ENCODE assay signal across 1 cellular context in the genomic region with DNA sequence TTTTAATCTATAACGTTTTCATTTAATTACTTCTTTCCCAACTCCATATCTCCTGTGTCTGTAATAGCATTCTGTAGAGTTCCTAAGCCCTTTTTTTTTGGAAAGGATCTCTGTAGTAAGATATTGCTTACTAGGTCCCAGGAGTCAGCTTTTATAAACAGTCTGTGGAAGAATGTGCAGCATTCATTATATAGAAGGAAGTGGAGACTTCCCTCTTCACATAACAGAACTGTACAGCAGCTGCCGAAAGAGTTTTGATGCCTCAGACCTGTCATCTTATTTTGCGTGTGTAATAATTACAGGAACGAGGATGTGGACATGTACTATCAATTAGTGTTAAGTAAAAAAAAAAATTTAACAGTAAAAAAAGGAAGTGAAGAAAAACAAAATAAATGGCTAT.
TF ChIP-seq lines count a peak whose summit lies in the region.

No MANE protein-coding gene starts in this region.

TF ChIP-seq in GM12878, 131 proteins besides CTCF, POLR2A, EP300 and RAD21 (continued from another document):
- TF ChIP-seq, protein P1, sequence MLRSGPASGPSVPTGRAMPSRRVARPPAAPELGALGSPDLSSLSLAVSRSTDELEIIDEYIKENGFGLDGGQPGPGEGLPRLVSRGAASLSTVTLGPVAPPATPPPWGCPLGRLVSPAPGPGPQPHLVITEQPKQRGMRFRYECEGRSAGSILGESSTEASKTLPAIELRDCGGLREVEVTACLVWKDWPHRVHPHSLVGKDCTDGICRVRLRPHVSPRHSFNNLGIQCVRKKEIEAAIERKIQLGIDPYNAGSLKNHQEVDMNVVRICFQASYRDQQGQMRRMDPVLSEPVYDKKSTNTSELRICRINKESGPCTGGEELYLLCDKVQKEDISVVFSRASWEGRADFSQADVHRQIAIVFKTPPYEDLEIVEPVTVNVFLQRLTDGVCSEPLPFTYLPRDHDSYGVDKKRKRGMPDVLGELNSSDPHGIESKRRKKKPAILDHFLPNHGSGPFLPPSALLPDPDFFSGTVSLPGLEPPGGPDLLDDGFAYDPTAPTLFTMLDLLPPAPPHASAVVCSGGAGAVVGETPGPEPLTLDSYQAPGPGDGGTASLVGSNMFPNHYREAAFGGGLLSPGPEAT (IDR thresholded peaks at IDR 0.05; ENCODE audit: low read depth): 0 out of 2 replicates have a peak, but pooled peaks have one; percentile 39
- TF ChIP-seq SP1 (IDR thresholded peaks at IDR 0.05; ENCODE audit: low read depth, low read length) (no peak), HDAC6 (IDR thresholded peaks at IDR 0.05; ENCODE audit: unreplicated experiment) (no peak), SMAD5 (IDR thresholded peaks at IDR 0.05; ENCODE audit: low read depth) (no peak), RCOR1 (conservative IDR thresholded peaks at IDR 0.05; ENCODE audit: low read depth, low read length) (no peak), RUNX3 (IDR thresholded peaks at IDR 0.05; ENCODE audit: low read length) (no peak), CHD4 (IDR thresholded peaks at IDR 0.05) (no peak), STAT1 (conservative IDR thresholded peaks at IDR 0.05) (no peak), EED (IDR thresholded peaks at IDR 0.05; ENCODE audit: low read depth) (no peak), JUND (IDR thresholded peaks at IDR 0.05; ENCODE audit: low read depth, low read length) (no peak), BHLHE40 (IDR thresholded peaks at IDR 0.05; ENCODE audit: borderline replicate concordance in 1 of 2, low read depth in 2 of 2, low read length in 1 of 2) (peak in 1 of 2 experiments; percentile 37; a peak in 1 of 4 replicates), CHD2 (IDR thresholded peaks at IDR 0.05; ENCODE audit: borderline replicate concordance, low read depth, low read length) (no peak), ZNF384 (IDR thresholded peaks at IDR 0.05; ENCODE audit: borderline replicate concordance, low read depth, low read length) (peak; percentile 76; the same call in 1 of the 2 replicates), MTA2 (IDR thresholded peaks at IDR 0.05; ENCODE audit: low read depth) (peak; percentile 92), NFYA (IDR thresholded peaks at IDR 0.05; ENCODE audit: borderline replicate concordance, low read depth, low read length) (no peak), CREM (IDR thresholded peaks at IDR 0.05; ENCODE audit: low read depth) (no peak), ZZZ3 (IDR thresholded peaks at IDR 0.05; ENCODE audit: control insufficient read depth, insufficient read length, low read depth) (no peak), CBFB (IDR thresholded peaks at IDR 0.05; ENCODE audit: low read depth) (no peak), IKZF1 (conservative IDR thresholded peaks at IDR 0.05) (peak; percentile 46), SIX5 (IDR thresholded peaks at IDR 0.05; ENCODE audit: low read depth, low read length, severe bottlenecking) (no peak), MXI1 (IDR thresholded peaks at IDR 0.05; ENCODE audit: low read depth, low read length) (no peak), ZNF274 (IDR thresholded peaks at IDR 0.05; ENCODE audit: insufficient read depth, insufficient read length) (no peak), ZNF24 (IDR thresholded peaks at IDR 0.05) (no peak), KLF5 (IDR thresholded peaks at IDR 0.05; ENCODE audit: partially characterized antibody) (no peak), TARDBP (IDR thresholded peaks at IDR 0.05; ENCODE audit: borderline replicate concordance) (no peak), SREBF2 (IDR thresholded peaks at IDR 0.05; ENCODE audit: low read length) (no peak), KDM1A (IDR thresholded peaks at IDR 0.05; ENCODE audit: borderline replicate concordance) (no peak), SMARCA5 (IDR thresholded peaks at IDR 0.05) (no peak), MYC (IDR thresholded peaks at IDR 0.05; ENCODE audit: insufficient read depth, insufficient read length, insufficient replicate concordance, low read length, severe bottlenecking) (no peak), ZNF217 (IDR thresholded peaks at IDR 0.05) (no peak), BACH1 (IDR thresholded peaks at IDR 0.05; ENCODE audit: borderline replicate concordance) (no peak), POLR2AphosphoS2 (IDR thresholded peaks at IDR 0.05; ENCODE audit: low read depth, low read length) (no peak), CHD1 (IDR thresholded peaks at IDR 0.05; ENCODE audit: low read depth, low read length) (no peak), IKZF2 (IDR thresholded peaks at IDR 0.05) (peak; percentile 61 to 70; a peak in 2 of 4 replicates), STAT3 (IDR thresholded peaks at IDR 0.05; ENCODE audit: low read depth, low read length) (no peak), HDGF (IDR thresholded peaks at IDR 0.05) (no peak), DPF2 (IDR thresholded peaks at IDR 0.05) (0 out of 2 replicates have a peak, but pooled peaks have one; percentile 17), CREB1 (IDR thresholded peaks at IDR 0.05; ENCODE audit: low read depth) (no peak), FOXK2 (IDR thresholded peaks at IDR 0.05) (no peak)
- TF ChIP-seq, protein P2, sequence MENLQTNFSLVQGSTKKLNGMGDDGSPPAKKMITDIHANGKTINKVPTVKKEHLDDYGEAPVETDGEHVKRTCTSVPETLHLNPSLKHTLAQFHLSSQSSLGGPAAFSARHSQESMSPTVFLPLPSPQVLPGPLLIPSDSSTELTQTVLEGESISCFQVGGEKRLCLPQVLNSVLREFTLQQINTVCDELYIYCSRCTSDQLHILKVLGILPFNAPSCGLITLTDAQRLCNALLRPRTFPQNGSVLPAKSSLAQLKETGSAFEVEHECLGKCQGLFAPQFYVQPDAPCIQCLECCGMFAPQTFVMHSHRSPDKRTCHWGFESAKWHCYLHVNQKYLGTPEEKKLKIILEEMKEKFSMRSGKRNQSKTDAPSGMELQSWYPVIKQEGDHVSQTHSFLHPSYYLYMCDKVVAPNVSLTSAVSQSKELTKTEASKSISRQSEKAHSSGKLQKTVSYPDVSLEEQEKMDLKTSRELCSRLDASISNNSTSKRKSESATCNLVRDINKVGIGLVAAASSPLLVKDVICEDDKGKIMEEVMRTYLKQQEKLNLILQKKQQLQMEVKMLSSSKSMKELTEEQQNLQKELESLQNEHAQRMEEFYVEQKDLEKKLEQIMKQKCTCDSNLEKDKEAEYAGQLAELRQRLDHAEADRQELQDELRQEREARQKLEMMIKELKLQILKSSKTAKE (IDR thresholded peaks at IDR 0.05; ENCODE audit: low read depth, poor library complexity, severe bottlenecking): no peak
- TF ChIP-seq, protein P3, sequence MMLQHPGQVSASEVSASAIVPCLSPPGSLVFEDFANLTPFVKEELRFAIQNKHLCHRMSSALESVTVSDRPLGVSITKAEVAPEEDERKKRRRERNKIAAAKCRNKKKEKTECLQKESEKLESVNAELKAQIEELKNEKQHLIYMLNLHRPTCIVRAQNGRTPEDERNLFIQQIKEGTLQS (IDR thresholded peaks at IDR 0.05; ENCODE audit: borderline replicate concordance, extremely low read depth, low read depth, low read length): no peak
- TF ChIP-seq, protein P4, sequence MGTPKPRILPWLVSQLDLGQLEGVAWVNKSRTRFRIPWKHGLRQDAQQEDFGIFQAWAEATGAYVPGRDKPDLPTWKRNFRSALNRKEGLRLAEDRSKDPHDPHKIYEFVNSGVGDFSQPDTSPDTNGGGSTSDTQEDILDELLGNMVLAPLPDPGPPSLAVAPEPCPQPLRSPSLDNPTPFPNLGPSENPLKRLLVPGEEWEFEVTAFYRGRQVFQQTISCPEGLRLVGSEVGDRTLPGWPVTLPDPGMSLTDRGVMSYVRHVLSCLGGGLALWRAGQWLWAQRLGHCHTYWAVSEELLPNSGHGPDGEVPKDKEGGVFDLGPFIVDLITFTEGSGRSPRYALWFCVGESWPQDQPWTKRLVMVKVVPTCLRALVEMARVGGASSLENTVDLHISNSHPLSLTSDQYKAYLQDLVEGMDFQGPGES (IDR thresholded peaks at IDR 0.05): no peak
- TF ChIP-seq, protein P5, sequence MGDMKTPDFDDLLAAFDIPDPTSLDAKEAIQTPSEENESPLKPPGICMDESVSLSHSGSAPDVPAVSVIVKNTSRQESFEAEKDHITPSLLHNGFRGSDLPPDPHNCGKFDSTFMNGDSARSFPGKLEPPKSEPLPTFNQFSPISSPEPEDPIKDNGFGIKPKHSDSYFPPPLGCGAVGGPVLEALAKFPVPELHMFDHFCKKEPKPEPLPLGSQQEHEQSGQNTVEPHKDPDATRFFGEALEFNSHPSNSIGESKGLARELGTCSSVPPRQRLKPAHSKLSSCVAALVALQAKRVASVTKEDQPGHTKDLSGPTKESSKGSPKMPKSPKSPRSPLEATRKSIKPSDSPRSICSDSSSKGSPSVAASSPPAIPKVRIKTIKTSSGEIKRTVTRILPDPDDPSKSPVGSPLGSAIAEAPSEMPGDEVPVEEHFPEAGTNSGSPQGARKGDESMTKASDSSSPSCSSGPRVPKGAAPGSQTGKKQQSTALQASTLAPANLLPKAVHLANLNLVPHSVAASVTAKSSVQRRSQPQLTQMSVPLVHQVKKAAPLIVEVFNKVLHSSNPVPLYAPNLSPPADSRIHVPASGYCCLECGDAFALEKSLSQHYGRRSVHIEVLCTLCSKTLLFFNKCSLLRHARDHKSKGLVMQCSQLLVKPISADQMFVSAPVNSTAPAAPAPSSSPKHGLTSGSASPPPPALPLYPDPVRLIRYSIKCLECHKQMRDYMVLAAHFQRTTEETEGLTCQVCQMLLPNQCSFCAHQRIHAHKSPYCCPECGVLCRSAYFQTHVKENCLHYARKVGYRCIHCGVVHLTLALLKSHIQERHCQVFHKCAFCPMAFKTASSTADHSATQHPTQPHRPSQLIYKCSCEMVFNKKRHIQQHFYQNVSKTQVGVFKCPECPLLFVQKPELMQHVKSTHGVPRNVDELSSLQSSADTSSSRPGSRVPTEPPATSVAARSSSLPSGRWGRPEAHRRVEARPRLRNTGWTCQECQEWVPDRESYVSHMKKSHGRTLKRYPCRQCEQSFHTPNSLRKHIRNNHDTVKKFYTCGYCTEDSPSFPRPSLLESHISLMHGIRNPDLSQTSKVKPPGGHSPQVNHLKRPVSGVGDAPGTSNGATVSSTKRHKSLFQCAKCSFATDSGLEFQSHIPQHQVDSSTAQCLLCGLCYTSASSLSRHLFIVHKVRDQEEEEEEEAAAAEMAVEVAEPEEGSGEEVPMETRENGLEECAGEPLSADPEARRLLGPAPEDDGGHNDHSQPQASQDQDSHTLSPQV (IDR thresholded peaks at IDR 0.05): no peak
- TF ChIP-seq, protein P6, sequence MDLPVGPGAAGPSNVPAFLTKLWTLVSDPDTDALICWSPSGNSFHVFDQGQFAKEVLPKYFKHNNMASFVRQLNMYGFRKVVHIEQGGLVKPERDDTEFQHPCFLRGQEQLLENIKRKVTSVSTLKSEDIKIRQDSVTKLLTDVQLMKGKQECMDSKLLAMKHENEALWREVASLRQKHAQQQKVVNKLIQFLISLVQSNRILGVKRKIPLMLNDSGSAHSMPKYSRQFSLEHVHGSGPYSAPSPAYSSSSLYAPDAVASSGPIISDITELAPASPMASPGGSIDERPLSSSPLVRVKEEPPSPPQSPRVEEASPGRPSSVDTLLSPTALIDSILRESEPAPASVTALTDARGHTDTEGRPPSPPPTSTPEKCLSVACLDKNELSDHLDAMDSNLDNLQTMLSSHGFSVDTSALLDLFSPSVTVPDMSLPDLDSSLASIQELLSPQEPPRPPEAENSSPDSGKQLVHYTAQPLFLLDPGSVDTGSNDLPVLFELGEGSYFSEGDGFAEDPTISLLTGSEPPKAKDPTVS (IDR thresholded peaks at IDR 0.05; ENCODE audit: low read depth, low read length): no peak
- TF ChIP-seq, protein P7, sequence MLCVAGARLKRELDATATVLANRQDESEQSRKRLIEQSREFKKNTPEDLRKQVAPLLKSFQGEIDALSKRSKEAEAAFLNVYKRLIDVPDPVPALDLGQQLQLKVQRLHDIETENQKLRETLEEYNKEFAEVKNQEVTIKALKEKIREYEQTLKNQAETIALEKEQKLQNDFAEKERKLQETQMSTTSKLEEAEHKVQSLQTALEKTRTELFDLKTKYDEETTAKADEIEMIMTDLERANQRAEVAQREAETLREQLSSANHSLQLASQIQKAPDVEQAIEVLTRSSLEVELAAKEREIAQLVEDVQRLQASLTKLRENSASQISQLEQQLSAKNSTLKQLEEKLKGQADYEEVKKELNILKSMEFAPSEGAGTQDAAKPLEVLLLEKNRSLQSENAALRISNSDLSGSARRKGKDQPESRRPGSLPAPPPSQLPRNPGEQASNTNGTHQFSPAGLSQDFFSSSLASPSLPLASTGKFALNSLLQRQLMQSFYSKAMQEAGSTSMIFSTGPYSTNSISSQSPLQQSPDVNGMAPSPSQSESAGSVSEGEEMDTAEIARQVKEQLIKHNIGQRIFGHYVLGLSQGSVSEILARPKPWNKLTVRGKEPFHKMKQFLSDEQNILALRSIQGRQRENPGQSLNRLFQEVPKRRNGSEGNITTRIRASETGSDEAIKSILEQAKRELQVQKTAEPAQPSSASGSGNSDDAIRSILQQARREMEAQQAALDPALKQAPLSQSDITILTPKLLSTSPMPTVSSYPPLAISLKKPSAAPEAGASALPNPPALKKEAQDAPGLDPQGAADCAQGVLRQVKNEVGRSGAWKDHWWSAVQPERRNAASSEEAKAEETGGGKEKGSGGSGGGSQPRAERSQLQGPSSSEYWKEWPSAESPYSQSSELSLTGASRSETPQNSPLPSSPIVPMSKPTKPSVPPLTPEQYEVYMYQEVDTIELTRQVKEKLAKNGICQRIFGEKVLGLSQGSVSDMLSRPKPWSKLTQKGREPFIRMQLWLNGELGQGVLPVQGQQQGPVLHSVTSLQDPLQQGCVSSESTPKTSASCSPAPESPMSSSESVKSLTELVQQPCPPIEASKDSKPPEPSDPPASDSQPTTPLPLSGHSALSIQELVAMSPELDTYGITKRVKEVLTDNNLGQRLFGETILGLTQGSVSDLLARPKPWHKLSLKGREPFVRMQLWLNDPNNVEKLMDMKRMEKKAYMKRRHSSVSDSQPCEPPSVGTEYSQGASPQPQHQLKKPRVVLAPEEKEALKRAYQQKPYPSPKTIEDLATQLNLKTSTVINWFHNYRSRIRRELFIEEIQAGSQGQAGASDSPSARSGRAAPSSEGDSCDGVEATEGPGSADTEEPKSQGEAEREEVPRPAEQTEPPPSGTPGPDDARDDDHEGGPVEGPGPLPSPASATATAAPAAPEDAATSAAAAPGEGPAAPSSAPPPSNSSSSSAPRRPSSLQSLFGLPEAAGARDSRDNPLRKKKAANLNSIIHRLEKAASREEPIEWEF (IDR thresholded peaks at IDR 0.05; ENCODE audit: insufficient replicate concordance, low read depth, low read length): no peak
